Comparison of ENCODE assay signal across 26 cellular contexts in the genomic region with DNA sequence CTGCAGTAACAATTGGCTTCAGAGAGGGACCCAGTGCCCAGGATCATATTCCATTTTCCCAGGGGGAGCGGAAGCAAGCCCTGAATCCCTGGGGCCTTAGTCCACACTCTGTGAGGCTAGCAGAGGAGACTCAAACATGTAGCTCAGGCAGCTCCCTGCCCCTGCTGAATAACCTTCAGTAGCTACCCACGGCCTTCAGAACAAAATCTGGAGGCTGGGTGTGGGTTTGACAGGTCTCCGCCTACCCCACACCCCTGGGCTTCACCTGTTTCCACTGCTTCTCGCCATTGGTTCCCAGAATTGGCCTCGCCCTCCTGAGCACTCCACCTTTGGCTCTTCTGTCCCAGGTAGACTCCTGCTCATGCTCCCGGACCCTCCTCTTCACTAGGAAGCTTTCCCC.
"Had no signal": no experiment of that assay in that cellular context is flagged by ENCODE, and none has a peak within 500 bp of the region (broad histone marks: within the 10 kb centered on the region; RNA-seq: fewer than 3 reads in every experiment).

No MANE protein-coding gene starts in this region.

- H3K27me3 ChIP-seq: colonic mucosa, pancreas, thyroid gland, upper lobe of left lung had no signal

- H3K9me3 Mint-ChIP-seq: activated B cell treated with CpG ODN at 0.5 μM for 24 hours; activated naive CD4-positive, alpha-beta T cell treated with anti-CD3 and anti-CD28 coated beads, Interleukin-2, amount 50 U/mL, for 24 hours; activated naive CD8-positive, alpha-beta T cell treated with anti-CD3 and anti-CD28 coated beads, Interleukin-2, amount 50 U/mL, for 24 hours; activated T-helper 2 cell treated with anti-CD3 and anti-CD28 coated beads, Interferon-gamma antibody, Interleukin-2, Interleukin-4, amounts not matched to agents 10 μg/mL and 5 μg/mL and 100 μg/mL, durations not matched to agents 14 hours and 24 hours and 36 hours; mesothelial cell of epicardium; stimulated activated memory B cell treated with anti-CD40 and anti-IgM and Interleukin-4, amounts not matched to agents 10 μg/mL and 1 μg/mL and 100 μg/mL, for 72 hours; stimulated activated naive CD8-positive, alpha-beta T cell treated with anti-CD3 and anti-CD28 coated beads, Interleukin-15, amount 100 ng/mL, for 72 hours; T-helper 2 cell treated with Interferon-gamma antibody and Interleukin-4, amounts not matched to agents 5 μg/mL and 100 μg/mL, for 36 hours had no signal

- H3K36me3 ChIP-seq: colonic mucosa, pancreas, thyroid gland, upper lobe of left lung had no signal

- H3K4me3 ChIP-seq: colonic mucosa, pancreas, psoas muscle, smooth muscle cell, thyroid gland, upper lobe of left lung had no signal

- H3K36me3 Mint-ChIP-seq: activated CD8-positive, alpha-beta memory T cell treated with anti-CD3 and anti-CD28 coated beads, Interleukin-2, amount 10 ng/mL, durations not matched to agents 7 days and 5 days; activated naive CD4-positive, alpha-beta T cell treated with anti-CD3 and anti-CD28 coated beads, Interleukin-2, amount 50 U/mL, for 24 hours; mesothelial cell of epicardium; naive thymus-derived CD4-positive, alpha-beta T cell; stimulated activated memory B cell treated with anti-CD40 and anti-IgM and Interleukin-4, amounts not matched to agents 10 μg/mL and 1 μg/mL and 100 μg/mL, for 72 hours had no signal

- H3K4me3 Mint-ChIP-seq: activated B cell treated with CpG ODN at 0.5 μM for 24 hours; activated CD8-positive, alpha-beta memory T cell treated with anti-CD3 and anti-CD28 coated beads, Interleukin-2, amount 10 ng/mL, durations not matched to agents 7 days and 5 days; activated CD8-positive, alpha-beta T cell treated with anti-CD3 and anti-CD28 coated beads, Interleukin-2, amount 10 ng/mL, durations not matched to agents 7 days and 5 days; activated naive CD4-positive, alpha-beta T cell treated with anti-CD3 and anti-CD28 coated beads, Interleukin-2, amount 50 U/mL, for 24 hours; activated naive CD8-positive, alpha-beta T cell treated with anti-CD3 and anti-CD28 coated beads, Interleukin-2, amount 50 U/mL, for 24 hours; mesothelial cell of epicardium; naive thymus-derived CD4-positive, alpha-beta T cell; stimulated activated memory B cell treated with anti-CD40 and anti-IgM and Interleukin-4, amounts not matched to agents 10 μg/mL and 1 μg/mL and 100 μg/mL, for 72 hours; stimulated activated naive CD8-positive, alpha-beta T cell treated with anti-CD3 and anti-CD28 coated beads, Interleukin-15, amount 100 ng/mL, for 72 hours; T-helper 2 cell treated with Interferon-gamma antibody and Interleukin-4, amounts not matched to agents 5 μg/mL and 100 μg/mL, for 36 hours had no signal

- H3K27ac Mint-ChIP-seq: activated B cell treated with CpG ODN at 0.5 μM for 24 hours; activated CD8-positive, alpha-beta memory T cell treated with anti-CD3 and anti-CD28 coated beads, Interleukin-2, amount 10 ng/mL, durations not matched to agents 7 days and 5 days; activated CD8-positive, alpha-beta T cell treated with anti-CD3 and anti-CD28 coated beads, Interleukin-2, amount 10 ng/mL, durations not matched to agents 7 days and 5 days; activated naive CD4-positive, alpha-beta T cell treated with anti-CD3 and anti-CD28 coated beads, Interleukin-2, amount 50 U/mL, for 24 hours; activated naive CD8-positive, alpha-beta T cell treated with anti-CD3 and anti-CD28 coated beads, Interleukin-2, amount 50 U/mL, for 24 hours; activated T-helper 2 cell treated with anti-CD3 and anti-CD28 coated beads, Interferon-gamma antibody, Interleukin-2, Interleukin-4, amounts not matched to agents 10 μg/mL and 5 μg/mL and 100 μg/mL, durations not matched to agents 14 hours and 24 hours and 36 hours; mesothelial cell of epicardium; stimulated activated memory B cell treated with anti-CD40 and anti-IgM and Interleukin-4, amounts not matched to agents 10 μg/mL and 1 μg/mL and 100 μg/mL, for 72 hours; stimulated activated naive CD8-positive, alpha-beta T cell treated with anti-CD3 and anti-CD28 coated beads, Interleukin-15, amount 100 ng/mL, for 72 hours; T-helper 2 cell treated with Interferon-gamma antibody and Interleukin-4, amounts not matched to agents 5 μg/mL and 100 μg/mL, for 36 hours had no signal

- H3K4me1 ChIP-seq: colonic mucosa, pancreas had no signal

- H3K27me3 Mint-ChIP-seq: activated B cell treated with CpG ODN at 0.5 μM for 24 hours had no signal

- H3K4me1 Mint-ChIP-seq: mesothelial cell of epicardium had no signal

- ATAC-seq: activated CD8-positive, alpha-beta memory T cell treated with anti-CD3 and anti-CD28 coated beads, Interleukin-2, amount 10 ng/mL, durations not matched to agents 7 days and 5 days; activated CD8-positive, alpha-beta T cell treated with anti-CD3 and anti-CD28 coated beads, Interleukin-2, amount 10 ng/mL, durations not matched to agents 7 days and 5 days; activated naive CD8-positive, alpha-beta T cell treated with anti-CD3 and anti-CD28 coated beads, Interleukin-2, amount 50 U/mL, for 24 hours; naive thymus-derived CD4-positive, alpha-beta T cell; pancreas; psoas muscle; stimulated activated memory B cell treated with anti-CD40 and anti-IgM and Interleukin-4, amounts not matched to agents 10 μg/mL and 1 μg/mL and 100 μg/mL, for 72 hours; stimulated activated naive CD8-positive, alpha-beta T cell treated with anti-CD3 and anti-CD28 coated beads, Interleukin-15, amount 100 ng/mL, for 72 hours had no signal

- DNase-seq: activated B cell treated with CpG ODN at 0.5 μM for 24 hours; activated CD4-positive, alpha-beta T cell treated with anti-CD3 and anti-CD28 coated beads, Interleukin-2, amount 50 U/mL, for 1 hour; activated CD8-positive, alpha-beta memory T cell treated with anti-CD3 and anti-CD28 coated beads, Interleukin-2, amount 10 ng/mL, durations not matched to agents 7 days and 5 days; activated CD8-positive, alpha-beta T cell treated with anti-CD3 and anti-CD28 coated beads, Interleukin-2, amount 10 ng/mL, durations not matched to agents 7 days and 5 days; activated naive CD8-positive, alpha-beta T cell treated with anti-CD3 and anti-CD28 coated beads, Interleukin-2, amount 50 U/mL, for 24 hours; activated T-cell treated with anti-CD3 and anti-CD28 coated beads, Interleukin-2, amount 50 U/mL, for 48 hours; amygdala; colonic mucosa; effector memory CD4-positive, alpha-beta T cell; islet precursor cell; mammary epithelial cell; naive thymus-derived CD4-positive, alpha-beta T cell; pancreas; psoas muscle; stimulated activated CD4-positive, alpha-beta T cell treated with anti-CD3 and anti-CD28 coated beads, Interleukin-1b, Interleukin-23, amount 100 ng/mL, for 48 hours; stimulated activated CD4-positive, alpha-beta T cell treated with anti-CD3 and anti-CD28 coated beads, Interleukin-4, amount 100 ng/mL, for 4 hours; stimulated activated CD8-positive, alpha-beta memory T cell treated with anti-CD3 and anti-CD28 coated beads, Interleukin-4, amount 100 ng/mL, for 48 hours; stimulated activated naive CD8-positive, alpha-beta T cell treated with anti-CD3 and anti-CD28 coated beads, Interleukin-15, amount 100 ng/mL, for 72 hours; upper lobe of left lung had no signal

- H3K9me3 ChIP-seq: colonic mucosa, pancreas, psoas muscle, thyroid gland, upper lobe of left lung had no signal

- H3K27ac ChIP-seq: colonic mucosa, pancreas, psoas muscle, thyroid gland, upper lobe of left lung had no signal
